27 cellular contexts compared by ENCODE assay signal in genomic region chrX:21725916-21726315, GRCh38. TPM values are rescaled to one million over a fixed set of nuclear protein-coding genes. Genes with fewer than 3 reads are reported as not detected.
"Had no signal": no experiment of that assay in that cellular context is flagged by ENCODE, and none has a peak within 500 bp of the region (broad histone marks: within the 10 kb centered on the region; RNA-seq: fewer than 3 reads in every experiment).

No MANE protein-coding gene starts in this region.

- H3K4me1 ChIP-seq: upper lobe of right lung had no signal

- H3K27ac Mint-ChIP-seq: activated B cell treated with CpG ODN at 0.5 μM for 24 hours; activated CD4-positive, alpha-beta T cell treated with anti-CD3 and anti-CD28 coated beads for 36 hours; activated naive CD8-positive, alpha-beta T cell treated with anti-CD3 and anti-CD28 coated beads, Interleukin-2, amount 50 U/mL, for 24 hours; effector memory CD8-positive, alpha-beta T cell; naive thymus-derived CD4-positive, alpha-beta T cell had no signal

- H3K9me3 Mint-ChIP-seq: activated B cell treated with CpG ODN at 0.5 μM for 24 hours; activated naive CD8-positive, alpha-beta T cell treated with anti-CD3 and anti-CD28 coated beads, Interleukin-2, amount 50 U/mL, for 24 hours; central memory CD8-positive, alpha-beta T cell; effector memory CD8-positive, alpha-beta T cell; naive thymus-derived CD4-positive, alpha-beta T cell; neural crest cell had no signal

- H3K4me3 Mint-ChIP-seq: activated B cell treated with CpG ODN at 0.5 μM for 24 hours; activated CD4-positive, alpha-beta T cell treated with anti-CD3 and anti-CD28 coated beads for 36 hours; activated naive CD8-positive, alpha-beta T cell treated with anti-CD3 and anti-CD28 coated beads, Interleukin-2, amount 50 U/mL, for 24 hours; central memory CD8-positive, alpha-beta T cell; effector memory CD8-positive, alpha-beta T cell; naive thymus-derived CD4-positive, alpha-beta T cell; neural crest cell had no signal

- H3K27me3 Mint-ChIP-seq: activated B cell treated with CpG ODN at 0.5 μM for 24 hours had no signal

- H3K27ac ChIP-seq: brain microvascular endothelial cell, upper lobe of right lung had no signal

- H3K9me3 ChIP-seq: upper lobe of right lung had no signal

- H3K4me1 Mint-ChIP-seq: activated B cell treated with CpG ODN at 0.5 μM for 24 hours; activated CD4-positive, alpha-beta T cell treated with anti-CD3 and anti-CD28 coated beads for 36 hours; activated naive CD8-positive, alpha-beta T cell treated with anti-CD3 and anti-CD28 coated beads, Interleukin-2, amount 50 U/mL, for 24 hours; central memory CD8-positive, alpha-beta T cell; naive thymus-derived CD4-positive, alpha-beta T cell had no signal

- DNase-seq: activated B cell treated with CpG ODN at 0.5 μM for 24 hours; activated CD4-positive, alpha-beta T cell treated with anti-CD3 and anti-CD28 coated beads for 36 hours; activated CD4-positive, alpha-beta T cell treated with anti-CD3 and anti-CD28 coated beads, Interleukin-2, amount 50 U/mL, for 48 hours; activated gamma-delta T cell; activated naive CD4-positive, alpha-beta T cell treated with anti-CD3 and anti-CD28 coated beads, Interleukin-2, amount 50 U/mL, for 16 hours; activated naive CD8-positive, alpha-beta T cell treated with anti-CD3 and anti-CD28 coated beads, Interleukin-2, amount 50 U/mL, for 24 hours; brain microvascular endothelial cell; effector memory CD8-positive, alpha-beta T cell; foreskin melanocyte; occipital lobe; stimulated activated CD4-positive, alpha-beta T cell treated with anti-CD3 and anti-CD28 coated beads, Interleukin-12 subunit alpha, Interleukin-12 subunit beta, amount 100 ng/mL, for 4 hours; stimulated activated CD4-positive, alpha-beta T cell treated with anti-CD3 and anti-CD28 coated beads, Interleukin-4, amount 100 ng/mL, for 4 hours; stimulated activated naive CD8-positive, alpha-beta T cell treated with anti-CD3 and anti-CD28 coated beads, Interleukin-15, Interleukin-2, amounts not matched to agents 100 U/mL and 50 U/mL, for 24 hours; T-helper 9 cell; upper lobe of right lung had no signal

- ATAC-seq: activated CD4-positive, alpha-beta T cell treated with anti-CD3 and anti-CD28 coated beads for 36 hours; activated naive CD8-positive, alpha-beta T cell treated with anti-CD3 and anti-CD28 coated beads, Interleukin-2, amount 50 U/mL, for 24 hours; effector memory CD8-positive, alpha-beta T cell; esophagus mucosa; naive thymus-derived CD4-positive, alpha-beta T cell; stimulated activated naive CD8-positive, alpha-beta T cell treated with anti-CD3 and anti-CD28 coated beads, Interleukin-15, Interleukin-2, amounts not matched to agents 100 U/mL and 50 U/mL, for 24 hours; upper lobe of right lung had no signal

- H3K36me3 ChIP-seq: brain microvascular endothelial cell, upper lobe of right lung had no signal

- H3K36me3 Mint-ChIP-seq: naive thymus-derived CD4-positive, alpha-beta T cell had no signal

- FAIRE-seq: colon, endothelial cell of umbilical vein had no signal

- H3K4me3 ChIP-seq: dorsolateral prefrontal cortex, lung, upper lobe of right lung had no signal

- H3K27me3 ChIP-seq: brain microvascular endothelial cell, upper lobe of right lung had no signal

RNA-seq across cellular contexts. Expression of gene SMPX, which starts 32.0 kb away (rescaled TPM):
- total RNA-seq: activated B cell treated with CpG ODN at 0.5 μM for 24 hours; activated CD4-positive, alpha-beta T cell treated with anti-CD3 and anti-CD28 coated beads for 36 hours; endothelial cell of umbilical vein; esophagus mucosa; mesenteric fat pad; naive thymus-derived CD4-positive, alpha-beta T cell; subcutaneous adipose tissue; T-helper 1 cell treated with Interleukin-12 subunit alpha and Interleukin-12 subunit beta and Interleukin-4 antibody, amounts not matched to agents 30 ng/mL and 1 ng/mL, for 36 hours; upper lobe of right lung had no signal
- polyA plus RNA-seq: endothelial cell of umbilical vein; keratinocyte; naive thymus-derived CD4-positive, alpha-beta T cell had no signal
